In genomic region chr5:1536298-1537165, GRCh38 we compare ENCODE assay signal across 8 cellular contexts. TPM values are rescaled to one million over a fixed set of nuclear protein-coding genes. Genes with fewer than 3 reads are reported as not detected.
DNase-seq lines count a peak whose midpoint lies in the region; ATAC-seq and TF ChIP-seq lines count a peak whose summit lies in the region.

No MANE protein-coding gene starts in this region.

- H4K20me1 ChIP-seq in osteoblast (ENCODE audit: insufficient read depth, low read length), result no peaks in the 10 kb centered on the region

- no peak for TF ChIP-seq CTCF in osteoblast (IDR thresholded peaks at IDR 0.05; ENCODE audit: extremely low read depth, low read depth, low read length)
- TF ChIP-seq CTCF in type B pancreatic cell (conservative IDR thresholded peaks at IDR 0.05), result no peak

- peak overlapping the region; percentile 81 for H3K27ac Mint-ChIP-seq in T-helper 2 cell treated with Interferon-gamma antibody and Interleukin-4, amounts not matched to agents 5 μg/mL and 100 μg/mL, for 36 hours
- H3K27ac Mint-ChIP-seq in central memory CD8-positive, alpha-beta T cell (ENCODE audit: low read depth), result peak overlapping the region; percentile 98
- H3K27ac Mint-ChIP-seq in type B pancreatic cell, result no peak overlapping the region

- H3K36me3 ChIP-seq in osteoblast (ENCODE audit: insufficient read depth, low read length) (no peaks in the 10 kb centered on the region), urinary bladder (ENCODE audit: insufficient read depth) (no peaks in the 10 kb centered on the region)

- H3K4me2 ChIP-seq in osteoblast (ENCODE audit: insufficient read depth, low read length), result peak overlapping the region; percentile 75

- no peaks in the 10 kb centered on the region for H3K9me3 Mint-ChIP-seq in T-helper 2 cell treated with Interferon-gamma antibody and Interleukin-4, amounts not matched to agents 5 μg/mL and 100 μg/mL, for 36 hours
- no peaks in the 10 kb centered on the region for H3K9me3 Mint-ChIP-seq in central memory CD8-positive, alpha-beta T cell
- no peaks in the 10 kb centered on the region for H3K9me3 Mint-ChIP-seq in type B pancreatic cell

- peak overlapping the region; percentile 75 for H2AFZ ChIP-seq in osteoblast (ENCODE audit: low read length)

- peaks cover 27% of the 10 kb centered on the region for H3K27me3 Mint-ChIP-seq in T-helper 2 cell treated with Interferon-gamma antibody and Interleukin-4, amounts not matched to agents 5 μg/mL and 100 μg/mL, for 36 hours (ENCODE audit: low read depth)
- H3K27me3 Mint-ChIP-seq in central memory CD8-positive, alpha-beta T cell, result no peaks in the 10 kb centered on the region
- peaks cover 23% of the 10 kb centered on the region for H3K27me3 Mint-ChIP-seq in type B pancreatic cell

- H3K4me3 Mint-ChIP-seq in T-helper 2 cell treated with Interferon-gamma antibody and Interleukin-4, amounts not matched to agents 5 μg/mL and 100 μg/mL, for 36 hours, result peak overlapping the region; percentile 73
- H3K4me3 Mint-ChIP-seq in central memory CD8-positive, alpha-beta T cell, result peak overlapping the region; percentile 75
- no peak overlapping the region for H3K4me3 Mint-ChIP-seq in type B pancreatic cell

- H3K79me2 ChIP-seq in osteoblast (ENCODE audit: insufficient read depth, low read length), result no peaks in the 10 kb centered on the region

- peaks cover 16% of the 10 kb centered on the region for H3K4me1 Mint-ChIP-seq in T-helper 2 cell treated with Interferon-gamma antibody and Interleukin-4, amounts not matched to agents 5 μg/mL and 100 μg/mL, for 36 hours (ENCODE audit: low read depth)
- peaks cover 37% of the 10 kb centered on the region for H3K4me1 Mint-ChIP-seq in central memory CD8-positive, alpha-beta T cell
- no peaks in the 10 kb centered on the region for H3K4me1 Mint-ChIP-seq in type B pancreatic cell (ENCODE audit: unreplicated experiment)

- H3K27me3 ChIP-seq in osteoblast (ENCODE audit: insufficient read depth, low read length), result peaks cover 35% of the 10 kb centered on the region

- H3K4me1 ChIP-seq in osteoblast (ENCODE audit: insufficient read depth, low read length), result peaks cover 7% of the 10 kb centered on the region
- no peaks in the 10 kb centered on the region for H3K4me1 ChIP-seq in urinary bladder (ENCODE audit: insufficient read depth)

- peak; percentile 69 for DNase-seq in T-helper 2 cell treated with Interferon-gamma antibody and Interleukin-4, amounts not matched to agents 5 μg/mL and 100 μg/mL, for 36 hours (ENCODE audit: low spot score)
- peak; percentile 51 to 78 for DNase-seq in central memory CD8-positive, alpha-beta T cell (ENCODE audit: low spot score in 2 of 2)
- peak; percentile 80 for DNase-seq in osteoblast (ENCODE audit: insufficient read length, low spot score, missing footprints)
- DNase-seq in NCI-H2107 (lab: John Stamatoyannopoulos, UW), result no peak
- no peak for DNase-seq in type B pancreatic cell (ENCODE audit: extremely low spot score, unreplicated experiment)

- H3K27ac ChIP-seq in osteoblast (ENCODE audit: low read depth, low read length) (no peak overlapping the region), urinary bladder (ENCODE audit: low read depth) (no peak overlapping the region)

- peak; percentile 94 for ATAC-seq in GM18861 (IDR thresholded peaks at IDR 0.05; ENCODE audit: unreplicated experiment)
- peak; percentile 94 for ATAC-seq in HG03045 (IDR thresholded peaks at IDR 0.05; ENCODE audit: unreplicated experiment)
- peak; percentile 98 for ATAC-seq in central memory CD8-positive, alpha-beta T cell (replicated peaks; ENCODE audit: extremely low read depth, poor library complexity, severe bottlenecking)

- no peaks in the 10 kb centered on the region for H3K36me3 Mint-ChIP-seq in T-helper 2 cell treated with Interferon-gamma antibody and Interleukin-4, amounts not matched to agents 5 μg/mL and 100 μg/mL, for 36 hours (ENCODE audit: low read depth)
- H3K36me3 Mint-ChIP-seq in central memory CD8-positive, alpha-beta T cell (ENCODE audit: insufficient read depth), result peaks cover 11% of the 10 kb centered on the region
- no peaks in the 10 kb centered on the region for H3K36me3 Mint-ChIP-seq in type B pancreatic cell

- H3K9me3 ChIP-seq in osteoblast (ENCODE audit: low read depth, low read length), result no peaks in the 10 kb centered on the region

- peak overlapping the region; percentile 39 for H3K4me3 ChIP-seq in osteoblast (ENCODE audit: insufficient read depth, low read length)
- peak overlapping the region; percentile 23 for H3K4me3 ChIP-seq in urinary bladder (ENCODE audit: low read depth, low read length)

- 71% methylated on average over 9 of the region's 9 CpGs for WGBS in urinary bladder

RNA-seq across cellular contexts. Expression of gene LPCAT1, which starts 12.8 kb away (rescaled TPM):
- total RNA-seq in osteoblast (11.6 and 15.6 TPM in 2 replicates), urinary bladder (31.4 TPM), type B pancreatic cell (ENCODE audit: low replicate concordance) (91.6 and 97.1 TPM in 2 replicates)
- polyA plus RNA-seq in urinary bladder, result 32.9 TPM

Comparison
In these comparisons a context has a peak if more than half of its experiments do, and no peak if none do; other contexts are left out.
1. DNase-seq: peak in T-helper 2 cell treated with Interferon-gamma antibody and Interleukin-4, amounts not matched to agents 5 μg/mL and 100 μg/mL, for 36 hours (single experiment), central memory CD8-positive, alpha-beta T cell (2 of 2) and osteoblast (single experiment); none in NCI-H2107 (single experiment) and type B pancreatic cell (single experiment).
2. Peak in every context shown above with its lines, with median percentiles within 50 percentile points of each other: ATAC-seq.